In the genomic region with DNA sequence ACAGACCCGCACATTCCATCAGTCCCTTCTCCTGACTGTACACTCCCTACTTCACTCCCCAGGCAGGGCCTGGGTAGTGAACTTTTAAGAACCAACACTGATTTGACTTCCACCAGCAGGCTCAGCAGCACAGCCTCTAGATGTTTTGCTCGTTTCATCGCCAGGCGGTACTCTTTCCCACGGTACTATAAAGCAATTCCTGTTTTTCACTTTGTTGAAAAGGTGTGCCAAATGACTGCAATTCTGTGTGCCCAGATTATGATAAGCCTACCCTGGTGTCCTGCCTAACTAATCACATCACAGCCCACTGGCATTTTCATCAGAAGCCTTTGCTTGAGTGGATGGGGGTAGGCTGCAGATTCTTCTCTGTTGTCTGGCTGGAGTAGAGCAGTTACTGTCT, we compare ENCODE assay signal across 19 cellular contexts. TPM values are rescaled to one million over a fixed set of nuclear protein-coding genes. Genes with fewer than 3 reads are reported as not detected.
A peak's percentile ranks its signal among the peaks of the same experiment; 100 is the strongest.
DNase-seq lines count a peak whose midpoint lies in the region; ATAC-seq, FAIRE-seq and TF ChIP-seq lines count a peak whose summit lies in the region.
"Had no signal": no experiment of that assay in that cellular context is flagged by ENCODE, and none has a peak within 500 bp of the region (broad histone marks: within the 10 kb centered on the region; RNA-seq: fewer than 3 reads in every experiment).

No MANE protein-coding gene starts in this region.

- POLR2A ChIA-PET in MCF 10A (lab: Yijun Ruan, JAX) = interaction anchor here (2.2 to 18.8 kb wide), 3 partner anchors 12 to 18 kb away, joined by 10 to 877 read pairs (median 200); a partner anchor contains a TSS

- H3K9me3 ChIP-seq in breast epithelium (no peaks in the 10 kb centered on the region), pancreas (no peaks in the 10 kb centered on the region), uterus (no peaks in the 10 kb centered on the region), ovary (no peaks in the 10 kb centered on the region)

- no peaks in the 10 kb centered on the region for H3K36me3 ChIP-seq in breast epithelium
- no peaks in the 10 kb centered on the region for H3K36me3 ChIP-seq in pancreas
- no peaks in the 10 kb centered on the region for H3K36me3 ChIP-seq in uterus
- H3K36me3 ChIP-seq in ovary = no peaks in the 10 kb centered on the region

- intact Hi-C loops in breast epithelium (cut with DNase I; ENCODE audit: low total_unique reads) = no loop called here
- intact Hi-C loops in MCF 10A (cut with micrococcal nuclease) = no loop called here
- intact Hi-C loops in pancreas (cut with DNase I) = no loop called here
- intact Hi-C loops in uterus (cut with DNase I; ENCODE audit: low total_unique reads) = no loop called here
- intact Hi-C loops in ovary (cut with DNase I) = no loop called here

- H3K4me1 Mint-ChIP-seq in MCF 10A (ENCODE audit: insufficient read depth, unreplicated experiment) = peaks cover 38% of the 10 kb centered on the region
- H3K4me1 Mint-ChIP-seq: CD8-positive, alpha-beta memory T cell; GM23338 had no signal

- H3K4me1 ChIP-seq in breast epithelium = peaks cover 6 to 15% of the 10 kb centered on the region in 2 donors
- peaks cover 5 to 40% (median 22%) of the 10 kb centered on the region in 3 donors for H3K4me1 ChIP-seq in pancreas
- peaks cover 0 to 9% of the 10 kb centered on the region in 2 donors for H3K4me1 ChIP-seq in uterus
- H3K4me1 ChIP-seq in ovary (ENCODE audit: insufficient read depth) = peaks cover 4% of the 10 kb centered on the region

- no peaks in the 10 kb centered on the region for H3K9me3 Mint-ChIP-seq in MCF 10A (ENCODE audit: unreplicated experiment)
- H3K9me3 Mint-ChIP-seq: CD8-positive, alpha-beta memory T cell had no signal

- peaks cover 5% of the 10 kb centered on the region for H3K36me3 Mint-ChIP-seq in MCF 10A (ENCODE audit: insufficient read depth, unreplicated experiment)

- no peaks in the 10 kb centered on the region for H3K27me3 ChIP-seq in breast epithelium
- no peaks in the 10 kb centered on the region for H3K27me3 ChIP-seq in pancreas
- no peaks in the 10 kb centered on the region for H3K27me3 ChIP-seq in uterus
- H3K27me3 ChIP-seq in ovary = no peaks in the 10 kb centered on the region
- H3K27me3 ChIP-seq: BLaER1 had no signal

- CTCF ChIA-PET in MCF 10A (lab: Yijun Ruan, JAX) = interaction anchor here (1.1 kb wide), 1 partner anchor 17 kb away, joined by 6 read pairs; no protein-coding TSS in a partner anchor

- ATAC-seq in pancreas (peak; percentile 39 to 65 (median 55)), HG03439 (IDR thresholded peaks at IDR 0.05; ENCODE audit: unreplicated experiment) (no peak), GM18868 (IDR thresholded peaks at IDR 0.05; ENCODE audit: unreplicated experiment) (no peak)
- ATAC-seq: GM23338, HCT116, K562 had no signal

- H3K4me3 Mint-ChIP-seq in MCF 10A (ENCODE audit: unreplicated experiment) = no peak overlapping the region
- H3K4me3 Mint-ChIP-seq: CD8-positive, alpha-beta memory T cell; GM23338 had no signal

- no TSS peak for BruUV-seq in MCF 10A (replicated peaks; lab: Mats Ljungman, UMichigan)

- H3K27ac Mint-ChIP-seq in MCF 10A (ENCODE audit: low read depth, unreplicated experiment) = no peak overlapping the region
- H3K27ac Mint-ChIP-seq: GM23338 had no signal

- H3K27ac ChIP-seq in breast epithelium (peak overlapping the region; percentile 88 to 95), pancreas (peak overlapping the region in 2 of 4 donors; percentile 90 to 92), uterus (peak overlapping the region; percentile 82 to 90), ovary (no peak overlapping the region)
- H3K27ac ChIP-seq: BLaER1, PC-9 had no signal

- FAIRE-seq in pancreas (lab: Jason Lieb, UNC) = no peak
- FAIRE-seq: K562 had no signal

- no peak overlapping the region for H3K4me3 ChIP-seq in breast epithelium
- H3K4me3 ChIP-seq in pancreas = no peak overlapping the region
- no peak overlapping the region for H3K4me3 ChIP-seq in uterus
- H3K4me3 ChIP-seq in ovary = no peak overlapping the region
- H3K4me3 ChIP-seq: BLaER1, GM23338, K562, PC-9 had no signal

- 19 to 20% methylated on average over 5 of the region's 5 CpGs for WGBS in pancreas, 2 donors
- 65 to 73% (median 68%) methylated on average over 5 of the region's 5 CpGs for WGBS in ovary, 3 donors

- no peak for TF ChIP-seq EP300 in ovary (IDR thresholded peaks at IDR 0.05)

- TF ChIP-seq POLR2A in breast epithelium (IDR thresholded peaks at IDR 0.05) = no peak
- no peak for TF ChIP-seq POLR2A in uterus (IDR thresholded peaks at IDR 0.05)
- TF ChIP-seq POLR2A in ovary (IDR thresholded peaks at IDR 0.05) = no peak

- H3K27me3 Mint-ChIP-seq in MCF 10A (ENCODE audit: insufficient read depth, unreplicated experiment) = no peaks in the 10 kb centered on the region
- H3K27me3 Mint-ChIP-seq: CD8-positive, alpha-beta memory T cell had no signal

- TF ChIP-seq CTCF in breast epithelium (IDR thresholded peaks at IDR 0.05) = no peak
- TF ChIP-seq CTCF in MCF 10A (IDR thresholded peaks at IDR 0.05; ENCODE audit: unreplicated experiment) = no peak
- TF ChIP-seq CTCF in pancreas (IDR thresholded peaks at IDR 0.05) = no peak
- TF ChIP-seq CTCF in uterus (IDR thresholded peaks at IDR 0.05) = no peak
- no peak for TF ChIP-seq CTCF in ovary (IDR thresholded peaks at IDR 0.05)

- DNase-seq in breast epithelium (ENCODE audit: low spot score in 2 of 2) (no peak), MCF 10A (ENCODE audit: unreplicated experiment) (no peak), dermis microvascular lymphatic vessel endothelial cell (ENCODE audit: low read depth in 2 of 2) (peak; percentile 32 to 67), pancreas (no peak), uterus (no peak), ovary (no peak)
- DNase-seq: 8988T; CD8-positive, alpha-beta memory T cell; DMS79 treated with DMSO at 0.1 percent for 48 hours; NCI-H1417 treated with DMSO at 0.1 percent for 48 hours; NCI-H2029 treated with DMSO at 0.1 percent for 48 hours; NCI-H774; PC-9 had no signal

RNA-seq across cellular contexts. Expression of a gene that starts 12.9 kb away (rescaled TPM):
- 100 to 1,000 TPM; 115 to 153 (median 116) TPM for total RNA-seq in breast epithelium
- total RNA-seq in MCF 10A (2022) = 116 and 142 TPM in 2 replicates
- 69.2 and 79.5 TPM in 2 replicates for total RNA-seq in dermis microvascular lymphatic vessel endothelial cell
- 10 to 100 TPM; 35.6 to 51.4 (median 42.8) TPM for total RNA-seq in pancreas
- polyA plus RNA-seq in pancreas = 10 to 100 TPM; 55.4 to 85.6 TPM
- 100 to 1,000 TPM in 2 of 4 donors, 10 to 100 TPM in 2; 33.3 to 139 (median 95.9) TPM for total RNA-seq in uterus
- total RNA-seq in ovary = 100 to 1,000 TPM in 3 of 7 donors, 10 to 100 TPM in 4; 89.1 to 117 (median 95.4) TPM
- 10 to 100 TPM; 65.3 to 95.7 TPM for polyA plus RNA-seq in ovary

RNA-seq across cellular contexts. Expression of a gene that starts 21.4 kb away (rescaled TPM):
- total RNA-seq in breast epithelium (1,000 to 10,000 TPM in 2 of 3 donors, 100 to 1,000 TPM in 1; 999 to 1,273 (median 1,163) TPM), MCF 10A (2022) (424 and 600 TPM in 2 replicates), dermis microvascular lymphatic vessel endothelial cell (206 and 419 TPM in 2 replicates), pancreas (100 to 1,000 TPM; 155 to 792 (median 241) TPM), uterus (100 to 1,000 TPM in 3 of 4 donors, 10 to 100 TPM in 1; 34.1 to 305 (median 208) TPM), ovary (100 to 1,000 TPM; 164 to 580 (median 215) TPM)
- polyA plus RNA-seq in pancreas (100 to 1,000 TPM in 1 of 2 donors, 10 to 100 TPM in 1; 97.7 to 162 TPM), ovary (100 to 1,000 TPM; 130 to 160 TPM)

RNA-seq across cellular contexts. Expression of a gene that starts 47.4 kb away (rescaled TPM):
- total RNA-seq in breast epithelium (10 to 100 TPM in 2 of 3 donors, 1 to 10 TPM in 1; 9.4 to 10.5 (median 10.1) TPM), MCF 10A (2022) (13.4 and 46.0 TPM in 2 replicates), dermis microvascular lymphatic vessel endothelial cell (32.7 and 83.6 TPM in 2 replicates), pancreas (1 to 10 TPM; 3.3 to 9.6 (median 7.4) TPM), uterus (10 to 100 TPM in 2 of 4 donors, 1 to 10 TPM in 2; 5.6 to 19.6 (median 11.2) TPM), ovary (100 to 1,000 TPM in 1 of 7 donors, 10 to 100 TPM in 4, 1 to 10 TPM in 2; 7.2 to 113 (median 20.3) TPM)
- polyA plus RNA-seq in pancreas (10 to 100 TPM in 1 of 2 donors, 1 to 10 TPM in 1; 6.7 to 10.1 TPM), ovary (10 to 100 TPM; 15.3 to 56.6 TPM)

Comparison
In these comparisons a context has a peak if more than half of its experiments do, and no peak if none do; other contexts are left out.
1. DNase-seq: peak in dermis microvascular lymphatic vessel endothelial cell (2 of 2); none in breast epithelium (0 of 2), MCF 10A (single experiment), pancreas (0 of 6), uterus (0 of 2) and ovary (0 of 5).
2. H3K27ac ChIP-seq: peak in breast epithelium (2 of 2) and uterus (2 of 2); none in ovary (0 of 2).
3. ATAC-seq: peak in pancreas (4 of 4); none in HG03439 (single experiment) and GM18868 (single experiment).